In genomic region chr1:9538669-9539164, GRCh38 we compare ENCODE assay signal across 8 cellular contexts. TPM values are rescaled to one million over a fixed set of nuclear protein-coding genes. Genes with fewer than 3 reads are reported as not detected.
DNase-seq lines count a peak whose midpoint lies in the region; ATAC-seq and TF ChIP-seq lines count a peak whose summit lies in the region.

No MANE protein-coding gene starts in this region.

- 86% methylated on average over 17 of the region's 23 CpGs; no CpG with 5 or more reads in 1 of the 2 experiments for WGBS in IMR-90 (ENCODE audit: extremely low coverage in 2 of 2, insufficient read length in 1 of 2), 2 experiments
- WGBS in spleen, 5 donors: 82 to 89% (median 87%) methylated on average over 23 of the region's 23 CpGs

- no peak overlapping the region for H2BK20ac ChIP-seq in IMR-90 (ENCODE audit: low read depth, low read length)

- peak overlapping the region; percentile 28 for H4K5ac ChIP-seq in IMR-90 (ENCODE audit: low read depth, low read length)

- intact Hi-C loops in IMR-90 (cut with micrococcal nuclease) (no loop called here), spleen (cut with DNase I; ENCODE audit: low total_unique reads) (no loop called here)

- H3K4ac ChIP-seq in IMR-90 (ENCODE audit: low read depth, low read length): peak overlapping the region; percentile 40; the same call in 1 of the 2 replicates

- H3K9me3 ChIP-seq in IMR-90 (ENCODE audit: control insufficient read depth, insufficient read depth, low read length) (no peaks in the 10 kb centered on the region), iPS-18a (ENCODE audit: control insufficient read depth, low read depth, low read length) (no peaks in the 10 kb centered on the region), spleen (no peaks in the 10 kb centered on the region)

- no peak overlapping the region for H2AK5ac ChIP-seq in IMR-90 (ENCODE audit: low read depth, low read length)

- H3K18ac ChIP-seq in IMR-90 (ENCODE audit: low read depth, low read length): no peak overlapping the region

- H3K27me3 ChIP-seq in IMR-90 (ENCODE audit: control insufficient read depth, insufficient read depth, low read length) (no peaks in the 10 kb centered on the region), iPS-18a (ENCODE audit: control insufficient read depth, insufficient read depth, low read length) (no peaks in the 10 kb centered on the region), spleen (replicated peaks in 1 of 7) (no peaks in the 10 kb centered on the region)

- H3K56ac ChIP-seq in IMR-90 (ENCODE audit: extremely low read depth, insufficient read depth, low read length): no peak overlapping the region

- H3K14ac ChIP-seq in IMR-90 (replicated peaks; ENCODE audit: low read depth, low read length): peak overlapping the region; percentile 71

- peaks cover 21% of the 10 kb centered on the region for H4K20me1 ChIP-seq in IMR-90 (ENCODE audit: insufficient read depth, low read length)

- no peak for TF ChIP-seq RAD21 in IMR-90 (IDR thresholded peaks at IDR 0.05; ENCODE audit: low read length)

- H4K91ac ChIP-seq in IMR-90 (ENCODE audit: insufficient read depth, low read depth, low read length): no peak overlapping the region

- peak overlapping the region; percentile 5 for H2AK9ac ChIP-seq in IMR-90 (replicated peaks; ENCODE audit: low read depth, low read length, poor library complexity)

- peak overlapping the region; percentile 96 for H2AFZ ChIP-seq in IMR-90 (replicated peaks; ENCODE audit: low read length, poor library complexity)

- CTCF ChIA-PET in IMR-90 (lab: Yijun Ruan, JAX): interaction anchor here (0.6 kb wide), 1 partner anchor 385 kb away, joined by 3 read pairs; no protein-coding TSS in a partner anchor

- dilution Hi-C loops in IMR-90 (cut with HindIII; ENCODE audit: low sequenced_read_pairs, unreplicated experiment): no loop called here

- H3K36me3 ChIP-seq in IMR-90 (ENCODE audit: control insufficient read depth, insufficient read depth, low read length) (no peaks in the 10 kb centered on the region), iPS-18a (ENCODE audit: control insufficient read depth, low read depth, low read length) (no peaks in the 10 kb centered on the region), spleen (no peaks in the 10 kb centered on the region)

- peak overlapping the region; percentile 2; the same call in 1 of the 2 replicates for H3K4me2 ChIP-seq in IMR-90 (ENCODE audit: low read depth, low read length)

- POLR2A ChIA-PET in IMR-90 (lab: Charles Lee; ENCODE audit: unreplicated experiment): no interaction called here

- H3K27ac ChIP-seq in IMR-90 (ENCODE audit: insufficient read depth, low read length) (no peak overlapping the region), iPS-18a (ENCODE audit: low read length) (no peak overlapping the region), spleen (peak overlapping the region; percentile 4 to 92 (median 82))

- peak overlapping the region; percentile 22 for H2BK5ac ChIP-seq in IMR-90 (ENCODE audit: low read depth, low read length, poor library complexity, severe bottlenecking)

- no peak overlapping the region for H2BK15ac ChIP-seq in IMR-90 (ENCODE audit: low read depth, low read length)

- BruUV-seq in IMR-90 (replicated peaks; lab: Mats Ljungman, UMichigan): no TSS peak

- H3K79me1 ChIP-seq in IMR-90 (ENCODE audit: low read depth in 1 of 2, low read length in 2 of 2): peaks cover 7 to 29% of the 10 kb centered on the region in 2 experiments; a peak in 3 of 4 replicates

- in situ Hi-C loops in IMR-90 (cut with MboI; ENCODE audit: low sequenced_read_pairs): no loop called here

- no peak for ATAC-seq in IMR-90 (ENCODE audit: low read depth)
- no peak for ATAC-seq in HG02798 (IDR thresholded peaks at IDR 0.05; ENCODE audit: poor library complexity, unreplicated experiment)
- no peak for ATAC-seq in HG02678 (IDR thresholded peaks at IDR 0.05; ENCODE audit: unreplicated experiment)

- H3K9ac ChIP-seq in IMR-90 (ENCODE audit: low read depth, low read length) (no peak overlapping the region), iPS-18a (ENCODE audit: low read length) (no peak overlapping the region)

- H3K23ac ChIP-seq in IMR-90 (ENCODE audit: low read depth, low read length): peak overlapping the region; percentile 65; the same call in 1 of the 2 replicates

- TF ChIP-seq CTCF in IMR-90 (conservative IDR thresholded peaks at IDR 0.05; ENCODE audit: low read depth, low read length) (no peak), spleen (IDR thresholded peaks at IDR 0.05 in 8 of 11, conservative IDR thresholded peaks at IDR 0.05 in 3 of 11) (no peak), foreskin fibroblast (IDR thresholded peaks at IDR 0.05; ENCODE audit: low read depth, low read length) (no peak)

- 0 out of 2 replicates have a peak, but pooled peaks cover 2% of the 10 kb centered on the region for H3K4me1 ChIP-seq in IMR-90 (ENCODE audit: control insufficient read depth, insufficient read depth, low read length)
- H3K4me1 ChIP-seq in iPS-18a (ENCODE audit: control insufficient read depth, low read depth, low read length): peaks cover 13% of the 10 kb centered on the region
- peaks cover 7 to 45% (median 32%) of the 10 kb centered on the region in 6 donors for H3K4me1 ChIP-seq in spleen

- DNase-seq in IMR-90 (no peak), spleen (peak; percentile 84), NCI-H146 (lab: John Stamatoyannopoulos, UW) (no peak), foreskin fibroblast (no peak)
- peak; percentile 19 for DNase-seq in activated CD8-positive, alpha-beta memory T cell treated with anti-CD3 and anti-CD28 coated beads, Interleukin-2, amount 50 U/mL, for 4 hours

- no peak for TF ChIP-seq POLR2A in IMR-90 (IDR thresholded peaks at IDR 0.05; ENCODE audit: low read depth, low read length)
- TF ChIP-seq POLR2A in spleen (IDR thresholded peaks at IDR 0.05): no peak

- H2BK120ac ChIP-seq in IMR-90 (ENCODE audit: low read depth, low read length): no peak overlapping the region

- H3K4me3 ChIP-seq in IMR-90 (ENCODE audit: insufficient read depth, low read depth, low read length): no peak overlapping the region
- H3K4me3 ChIP-seq in iPS-18a (ENCODE audit: low read length): peak overlapping the region; percentile 25
- H3K4me3 ChIP-seq in spleen: peak overlapping the region in 7 of 8 donors; percentile 40 to 85 (median 77)
- peak overlapping the region in 1 of 2 donors; percentile 24 for H3K4me3 ChIP-seq in foreskin fibroblast (ENCODE audit: low read depth in 1 of 2, low read length in 2 of 2)

- H4K8ac ChIP-seq in IMR-90 (ENCODE audit: low read depth in 2 of 2, low read length in 2 of 2): peak overlapping the region; percentile 43 to 90; a peak in 2 of 4 replicates

- H3K9me1 ChIP-seq in IMR-90 (ENCODE audit: insufficient read depth, low read length): peaks cover 3% of the 10 kb centered on the region; the same call in 1 of the 2 replicates

TF ChIP-seq in IMR-90, 13 proteins besides CTCF, POLR2A, EP300 and RAD21:
- TF ChIP-seq USF2 (IDR thresholded peaks at IDR 0.05; ENCODE audit: low read depth, low read length) (no peak), MAFK (IDR thresholded peaks at IDR 0.05; ENCODE audit: low read depth, low read length) (no peak), SMC3 (IDR thresholded peaks at IDR 0.05; ENCODE audit: low read depth, low read length) (no peak), NFE2L2 (IDR thresholded peaks at IDR 0.05; ENCODE audit: low read depth, low read length) (no peak), CHD1 (IDR thresholded peaks at IDR 0.05; ENCODE audit: low read depth, low read length) (no peak), ELK1 (IDR thresholded peaks at IDR 0.05; ENCODE audit: borderline replicate concordance, low read depth, low read length) (no peak), MAZ (IDR thresholded peaks at IDR 0.05; ENCODE audit: borderline replicate concordance, low read depth, low read length) (no peak), RFX5 (IDR thresholded peaks at IDR 0.05; ENCODE audit: low read depth, low read length) (no peak), FOS (IDR thresholded peaks at IDR 0.05; ENCODE audit: low read depth, low read length) (no peak), MXI1 (IDR thresholded peaks at IDR 0.05; ENCODE audit: borderline replicate concordance, low read depth, low read length) (no peak), BHLHE40 (IDR thresholded peaks at IDR 0.05; ENCODE audit: low read depth, low read length) (no peak), RCOR1 (IDR thresholded peaks at IDR 0.05; ENCODE audit: insufficient replicate concordance, low read length) (no peak), CEBPB (IDR thresholded peaks at IDR 0.05; ENCODE audit: low read depth, low read length) (no peak)

RNA-seq across cellular contexts. Expression of gene SLC25A33, which starts 0.5 kb away (rescaled TPM):
- total RNA-seq in IMR-90 (2012; rRNA removed) (3.0 and 3.6 TPM in 2 replicates), spleen (1 to 10 TPM; 2.4 to 4.5 (median 3.3) TPM)
- polyA plus RNA-seq in IMR-90 (2012; rRNA removed) (2.5 and 2.7 TPM in 2 replicates), spleen (1 to 10 TPM; 2.8 to 3.9 (median 3.1) TPM)
- 1.5 and 1.6 TPM in 2 replicates for polyA plus RNA-seq in IMR-90 (2012; cell fraction: cytosol; rRNA removed)
- 0.97 and 1.9 TPM in 2 replicates for polyA plus RNA-seq in IMR-90 (2012; cell fraction: nucleus; rRNA removed; ENCODE audit: low replicate concordance)

RNA-seq across cellular contexts. Expression of gene TMEM201, which starts 50.0 kb away (rescaled TPM):
- total RNA-seq in IMR-90 (2012; rRNA removed): 1.3 and 1.9 TPM in 2 replicates
- polyA plus RNA-seq in IMR-90 (2012; rRNA removed): 8.7 and 9.4 TPM in 2 replicates
- polyA plus RNA-seq in IMR-90 (2012; cell fraction: cytosol; rRNA removed): 5.6 and 9.3 TPM in 2 replicates
- polyA plus RNA-seq in IMR-90 (2012; cell fraction: nucleus; rRNA removed; ENCODE audit: low replicate concordance): 11.7 and 31.4 TPM in 2 replicates
- total RNA-seq in spleen: 10 to 100 TPM in 1 of 7 donors, 1 to 10 TPM in 6; 5.6 to 11.6 (median 9.1) TPM
- 1 to 10 TPM; 2.5 to 5.2 (median 3.0) TPM for polyA plus RNA-seq in spleen

Comparison
In these comparisons a context has a peak if more than half of its experiments do, and no peak if none do; other contexts are left out.
1. DNase-seq: peak in activated CD8-positive, alpha-beta memory T cell treated with anti-CD3 and anti-CD28 coated beads, Interleukin-2, amount 50 U/mL, for 4 hours (single experiment) and spleen (single experiment); none in IMR-90 (single experiment), NCI-H146 (single experiment) and foreskin fibroblast (0 of 2).
2. H3K27ac ChIP-seq: peak in spleen (8 of 8); none in IMR-90 (single experiment) and iPS-18a (single experiment).